In genomic region chr18:79962835-79963657, GRCh38 we compare ENCODE assay signal across 10 cellular contexts. TPM values are rescaled to one million over a fixed set of nuclear protein-coding genes. Genes with fewer than 3 reads are reported as not detected.
A peak's percentile ranks its signal among the peaks of the same experiment; 100 is the strongest.
DNase-seq lines count a peak whose midpoint lies in the region; ATAC-seq, FAIRE-seq and TF ChIP-seq lines count a peak whose summit lies in the region.
"Had no signal": no experiment of that assay in that cellular context is flagged by ENCODE, and none has a peak within 500 bp of the region (broad histone marks: within the 10 kb centered on the region; RNA-seq: fewer than 3 reads in every experiment).

No MANE protein-coding gene starts in this region.

- no peaks in the 10 kb centered on the region for H3K9me3 ChIP-seq in astrocyte (ENCODE audit: insufficient read depth, low read depth, low read length)
- H3K9me3 ChIP-seq: A549, SJSA1 had no signal

- no peak for FAIRE-seq in astrocyte (lab: Jason Lieb, UNC)
- FAIRE-seq: A549 had no signal

- H2AFZ ChIP-seq in astrocyte (ENCODE audit: low read depth, low read length): no peak overlapping the region

- H3K4me1 ChIP-seq in astrocyte (ENCODE audit: insufficient read depth, low read length): peaks cover 40% of the 10 kb centered on the region

- H3K9ac ChIP-seq in astrocyte (ENCODE audit: low read length): no peak overlapping the region

- no peak overlapping the region for H3K4me3 ChIP-seq in astrocyte (ENCODE audit: insufficient read depth, low read depth, low read length)
- H3K4me3 ChIP-seq: A549, SJSA1 had no signal

- H3K4me1 Mint-ChIP-seq in astrocyte (ENCODE audit: low read depth, unreplicated experiment): peaks cover 31% of the 10 kb centered on the region
- H3K4me1 Mint-ChIP-seq in stimulated activated naive B cell treated with anti-CD40 and anti-IgM and Interleukin-4, amounts not matched to agents 10 μg/mL and 1 μg/mL and 100 μg/mL, for 72 hours: peaks cover 27 to 38% of the 10 kb centered on the region in 2 donors

- peak overlapping the region; percentile 40 for H3K4me3 Mint-ChIP-seq in astrocyte (ENCODE audit: unreplicated experiment)
- H3K4me3 Mint-ChIP-seq in stimulated activated naive B cell treated with anti-CD40 and anti-IgM and Interleukin-4, amounts not matched to agents 10 μg/mL and 1 μg/mL and 100 μg/mL, for 72 hours: peak overlapping the region; percentile 51 to 52

- H3K36me3 ChIP-seq in astrocyte (ENCODE audit: insufficient read depth, low read length): no peaks in the 10 kb centered on the region

- peak overlapping the region; percentile 33 for H3K4me2 ChIP-seq in astrocyte (ENCODE audit: low read length)

- H3K27me3 ChIP-seq in astrocyte (ENCODE audit: insufficient read depth, low read length): no peaks in the 10 kb centered on the region
- H3K27me3 ChIP-seq: SJSA1 had no signal

- ATAC-seq in HG03442 (IDR thresholded peaks at IDR 0.05; ENCODE audit: unreplicated experiment): peak; percentile 49
- ATAC-seq in stimulated activated naive B cell treated with anti-CD40 and anti-IgM and Interleukin-4, amounts not matched to agents 10 μg/mL and 1 μg/mL and 100 μg/mL, for 72 hours (replicated peaks): peak; percentile 61 to 79
- ATAC-seq: A549 had no signal

- peaks cover 2% of the 10 kb centered on the region for H3K36me3 Mint-ChIP-seq in astrocyte (ENCODE audit: low read depth, unreplicated experiment)
- H3K36me3 Mint-ChIP-seq in stimulated activated naive B cell treated with anti-CD40 and anti-IgM and Interleukin-4, amounts not matched to agents 10 μg/mL and 1 μg/mL and 100 μg/mL, for 72 hours: peaks cover 0 to 15% of the 10 kb centered on the region in 2 donors

- H3K79me2 ChIP-seq in astrocyte (ENCODE audit: insufficient read depth, low read length): no peaks in the 10 kb centered on the region

- no peak for TF ChIP-seq CTCF in astrocyte (IDR thresholded peaks at IDR 0.05; ENCODE audit: insufficient read depth, low read depth, low read length)

- H3K27me3 Mint-ChIP-seq in astrocyte (ENCODE audit: low read depth, unreplicated experiment): no peaks in the 10 kb centered on the region
- peaks cover 4 to 7% of the 10 kb centered on the region in 2 donors for H3K27me3 Mint-ChIP-seq in stimulated activated naive B cell treated with anti-CD40 and anti-IgM and Interleukin-4, amounts not matched to agents 10 μg/mL and 1 μg/mL and 100 μg/mL, for 72 hours

- H4K20me1 ChIP-seq in astrocyte (ENCODE audit: insufficient read depth, low read length): peaks cover 4% of the 10 kb centered on the region

- DNase-seq in activated T-cell treated with anti-CD3 and anti-CD28 coated beads for 24 hours (ENCODE audit: low read depth): peak; percentile 35
- no peak for DNase-seq in activated T-cell treated with anti-CD3 and anti-CD28 coated beads for 4 hours
- no peak for DNase-seq in astrocyte (ENCODE audit: low read depth)
- peak; percentile 47 for DNase-seq in stimulated activated naive B cell treated with anti-CD40 and anti-IgM and Interleukin-4, amounts not matched to agents 10 μg/mL and 1 μg/mL and 100 μg/mL, for 72 hours
- no peak for DNase-seq in NCI-H1105 treated with DMSO at 0.1 percent for 48 hours (lab: John Stamatoyannopoulos, UW)
- no peak for DNase-seq in DMS53 treated with DMSO at 0.1 percent for 48 hours (lab: John Stamatoyannopoulos, UW; ENCODE audit: unreplicated experiment)
- DNase-seq in NCI-H2227 treated with DMSO at 0.1 percent for 48 hours (lab: John Stamatoyannopoulos, UW): no peak

- no peak overlapping the region for H3K27ac ChIP-seq in astrocyte (ENCODE audit: low read depth, low read length)
- H3K27ac ChIP-seq: SJSA1 had no signal

- no peaks in the 10 kb centered on the region for H3K9me3 Mint-ChIP-seq in astrocyte (ENCODE audit: unreplicated experiment)
- H3K9me3 Mint-ChIP-seq in stimulated activated naive B cell treated with anti-CD40 and anti-IgM and Interleukin-4, amounts not matched to agents 10 μg/mL and 1 μg/mL and 100 μg/mL, for 72 hours: no peaks in the 10 kb centered on the region

- peak overlapping the region; percentile 13 for H3K27ac Mint-ChIP-seq in astrocyte (ENCODE audit: unreplicated experiment)
- peak overlapping the region; percentile 84 for H3K27ac Mint-ChIP-seq in stimulated activated naive B cell treated with anti-CD40 and anti-IgM and Interleukin-4, amounts not matched to agents 10 μg/mL and 1 μg/mL and 100 μg/mL, for 72 hours

RNA-seq across cellular contexts. Expression of gene HSBP1L1, which starts 1.4 kb away (rescaled TPM):
- 3.8 and 6.1 TPM in 2 replicates for total RNA-seq in astrocyte

RNA-seq across cellular contexts. Expression of gene SLC66A2, which starts 11.6 kb away (rescaled TPM):
- 25.3 and 27.6 TPM in 2 replicates for total RNA-seq in astrocyte

RNA-seq across cellular contexts. Expression of gene TXNL4A, which starts 25.3 kb away (rescaled TPM):
- total RNA-seq in astrocyte: 126 and 135 TPM in 2 replicates

Comparison
In these comparisons a context has a peak if more than half of its experiments do, and no peak if none do; other contexts are left out.
1. DNase-seq: peak in activated T-cell treated with anti-CD3 and anti-CD28 coated beads for 24 hours (single experiment) and stimulated activated naive B cell treated with anti-CD40 and anti-IgM and Interleukin-4, amounts not matched to agents 10 μg/mL and 1 μg/mL and 100 μg/mL, for 72 hours (single experiment); none in activated T-cell treated with anti-CD3 and anti-CD28 coated beads for 4 hours (single experiment), astrocyte (single experiment), NCI-H1105 treated with DMSO at 0.1 percent for 48 hours (single experiment), DMS53 treated with DMSO at 0.1 percent for 48 hours (single experiment) and NCI-H2227 treated with DMSO at 0.1 percent for 48 hours (single experiment).